In the genomic region with DNA sequence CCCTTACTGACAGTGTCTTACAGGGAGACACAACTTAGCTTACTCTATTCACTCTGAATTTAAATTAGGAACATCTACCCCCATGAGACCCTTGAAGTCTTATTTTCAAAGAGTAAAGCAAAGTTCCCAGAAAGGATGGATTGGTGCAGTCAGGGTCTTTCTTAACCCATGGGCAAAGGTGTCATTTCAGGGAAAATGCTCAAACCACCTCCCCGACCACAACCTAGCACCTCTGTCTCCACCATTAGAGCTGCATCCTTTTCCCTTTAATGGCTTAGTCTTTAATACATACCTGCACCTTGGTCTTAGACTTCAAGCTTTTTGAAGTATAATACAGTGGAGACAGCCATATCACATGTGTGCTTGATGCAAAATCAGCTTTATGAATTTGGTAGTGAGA, we compare ENCODE assay signal across 22 cellular contexts. TPM values are rescaled to one million over a fixed set of nuclear protein-coding genes. Genes with fewer than 3 reads are reported as not detected.
DNase-seq lines count a peak whose midpoint lies in the region; ATAC-seq and TF ChIP-seq lines count a peak whose summit lies in the region.
"Had no signal": no experiment of that assay in that cellular context is flagged by ENCODE, and none has a peak within 500 bp of the region (broad histone marks: within the 10 kb centered on the region; RNA-seq: fewer than 3 reads in every experiment).

No MANE protein-coding gene starts in this region.

- peaks cover 100% of the 10 kb centered on the region for H3K36me3 Mint-ChIP-seq in activated T-cell treated with anti-CD3 and anti-CD28 coated beads, Interleukin-2, amount 50 U/mL, for 24 hours (ENCODE audit: low read depth)
- H3K36me3 Mint-ChIP-seq in activated naive CD8-positive, alpha-beta T cell treated with anti-CD3 and anti-CD28 coated beads for 36 hours, result peaks cover 96% of the 10 kb centered on the region

- 56 to 79% (median 73%) methylated on average over 1 of the region's 1 CpG for WGBS in spleen, 5 donors

- DNase-seq in activated T-cell treated with anti-CD3 and anti-CD28 coated beads, Interleukin-2, amount 50 U/mL, for 24 hours, result no peak
- no peak for DNase-seq in activated T-cell treated with anti-CD3 and anti-CD28 coated beads, Interleukin-2, amount 50 U/mL, for 1 hour
- DNase-seq in activated naive CD8-positive, alpha-beta T cell treated with anti-CD3 and anti-CD28 coated beads for 36 hours, result no peak
- no peak for DNase-seq in spleen
- no peak for DNase-seq in GM13976 (ENCODE audit: low spot score)
- DNase-seq in PC-9, result no peak
- DNase-seq: DMS79, endodermal cell, H7, NCI-H526 treated with DMSO at 0.1 percent for 48 hours, ovary, right cardiac atrium, SW 1271, uterus had no signal

- H4K20me1 ChIP-seq in PC-9 (ENCODE audit: insufficient read depth), result no peaks in the 10 kb centered on the region

- in situ Hi-C loops in GM13976 (cut with MboI; ENCODE audit: low sequenced_read_pairs, unreplicated experiment), result no loop called here

- H3K4me1 Mint-ChIP-seq in activated T-cell treated with anti-CD3 and anti-CD28 coated beads, Interleukin-2, amount 50 U/mL, for 24 hours (ENCODE audit: low read depth), result peaks cover 78% of the 10 kb centered on the region
- peaks cover 68% of the 10 kb centered on the region for H3K4me1 Mint-ChIP-seq in activated naive CD8-positive, alpha-beta T cell treated with anti-CD3 and anti-CD28 coated beads for 36 hours

- H3K27ac ChIP-seq in KOPT-K1 (ENCODE audit: low read depth, low read length, poor library complexity, severe bottlenecking), result peak overlapping the region; percentile 98
- H3K27ac ChIP-seq in spleen, result peak overlapping the region in 7 of 8 donors; percentile 46 to 99 (median 82)
- no peak overlapping the region for H3K27ac ChIP-seq in PC-9
- H3K27ac ChIP-seq: ovary, suprapubic skin, uterus had no signal

- POLR2A ChIA-PET in PC-9 (lab: Charles Lee; ENCODE audit: unreplicated experiment), result no interaction called here

- no peak for TF ChIP-seq POLR2A in spleen (IDR thresholded peaks at IDR 0.05)

- intact Hi-C loops in spleen (cut with DNase I; ENCODE audit: low total_unique reads) (no loop called here), PC-9 (cut with micrococcal nuclease; ENCODE audit: unreplicated experiment) (no loop called here)

- H3F3A ChIP-seq in PC-9 (ENCODE audit: insufficient read depth, low read depth), result no peaks in the 10 kb centered on the region

- peak overlapping the region; percentile 97 for H3K27ac Mint-ChIP-seq in activated T-cell treated with anti-CD3 and anti-CD28 coated beads, Interleukin-2, amount 50 U/mL, for 24 hours
- H3K27ac Mint-ChIP-seq in activated naive CD8-positive, alpha-beta T cell treated with anti-CD3 and anti-CD28 coated beads for 36 hours, result peak overlapping the region; percentile 99
- H3K27ac Mint-ChIP-seq: endodermal cell, memory B cell had no signal

- H3K9me3 ChIP-seq in KOPT-K1 (ENCODE audit: insufficient read depth, low read length, poor library complexity, severe bottlenecking), result no peaks in the 10 kb centered on the region
- no peaks in the 10 kb centered on the region for H3K9me3 ChIP-seq in spleen
- H3K9me3 ChIP-seq in PC-9 (ENCODE audit: insufficient read depth, low read depth), result 0 out of 2 replicates have a peak, but pooled peaks cover under 1% of the 10 kb centered on the region
- H3K9me3 ChIP-seq: ovary, suprapubic skin, uterus had no signal

- H3K79me2 ChIP-seq in PC-9 (ENCODE audit: low read depth), result no peaks in the 10 kb centered on the region

- ATAC-seq in GM18858 (IDR thresholded peaks at IDR 0.05; ENCODE audit: unreplicated experiment), result no peak

- peaks cover 90% of the 10 kb centered on the region for H3K36me3 ChIP-seq in KOPT-K1 (ENCODE audit: insufficient read depth, low read length)
- H3K36me3 ChIP-seq in spleen, result peaks cover 0 to 74% (median 12%) of the 10 kb centered on the region in 6 donors
- H3K36me3 ChIP-seq in PC-9 (ENCODE audit: low read depth), result no peaks in the 10 kb centered on the region
- H3K36me3 ChIP-seq: ovary, suprapubic skin, uterus had no signal

- TF ChIP-seq CTCF in spleen (IDR thresholded peaks at IDR 0.05 in 8 of 11, conservative IDR thresholded peaks at IDR 0.05 in 3 of 11), result no peak
- no peak for TF ChIP-seq CTCF in GM13976 (IDR thresholded peaks at IDR 0.05; ENCODE audit: borderline replicate concordance, control extremely low read depth, extremely low read depth, insufficient read depth, missing control alignments)
- no peak for TF ChIP-seq CTCF in PC-9 (conservative IDR thresholded peaks at IDR 0.05)

- H3K27me3 Mint-ChIP-seq in activated T-cell treated with anti-CD3 and anti-CD28 coated beads, Interleukin-2, amount 50 U/mL, for 24 hours, result no peaks in the 10 kb centered on the region
- H3K27me3 Mint-ChIP-seq in activated naive CD8-positive, alpha-beta T cell treated with anti-CD3 and anti-CD28 coated beads for 36 hours, result no peaks in the 10 kb centered on the region

- H3K27me3 ChIP-seq in spleen (replicated peaks in 1 of 7), result peaks cover 0 to 11% (median 0%) of the 10 kb centered on the region in 7 donors
- peaks cover 58% of the 10 kb centered on the region for H3K27me3 ChIP-seq in PC-9 (ENCODE audit: insufficient read depth, low read depth)
- H3K27me3 ChIP-seq: ovary, suprapubic skin, uterus had no signal

- H3K4me1 ChIP-seq in spleen, result peaks cover 40 to 99% (median 86%) of the 10 kb centered on the region in 6 donors
- no peaks in the 10 kb centered on the region for H3K4me1 ChIP-seq in PC-9 (replicated peaks; ENCODE audit: insufficient read depth)

- no peak overlapping the region for H2AFZ ChIP-seq in PC-9

- H3K9me3 Mint-ChIP-seq in activated T-cell treated with anti-CD3 and anti-CD28 coated beads, Interleukin-2, amount 50 U/mL, for 24 hours, result peaks cover 5% of the 10 kb centered on the region
- H3K9me3 Mint-ChIP-seq in activated naive CD8-positive, alpha-beta T cell treated with anti-CD3 and anti-CD28 coated beads for 36 hours, result peaks cover 11% of the 10 kb centered on the region

- CTCF ChIA-PET in PC-9 (lab: Charles Lee), result no interaction called here

- H3K4me2 ChIP-seq in PC-9, result no peak overlapping the region

- BruUV-seq in PC-9 (replicated peaks; lab: Mats Ljungman, UMichigan), result no TSS peak

- no peaks in the 10 kb centered on the region for H3K9me2 ChIP-seq in PC-9 (ENCODE audit: insufficient read depth)

- peak overlapping the region in 5 of 8 donors; percentile 6 to 77 (median 59) for H3K4me3 ChIP-seq in spleen
- H3K4me3 ChIP-seq in PC-9, result no peak overlapping the region
- H3K4me3 ChIP-seq: ovary, suprapubic skin, uterus had no signal

- peak overlapping the region; percentile 95 for H3K4me3 Mint-ChIP-seq in activated T-cell treated with anti-CD3 and anti-CD28 coated beads, Interleukin-2, amount 50 U/mL, for 24 hours
- H3K4me3 Mint-ChIP-seq in activated naive CD8-positive, alpha-beta T cell treated with anti-CD3 and anti-CD28 coated beads for 36 hours, result peak overlapping the region; percentile 99
- H3K4me3 Mint-ChIP-seq: endodermal cell, memory B cell had no signal

RNA-seq across cellular contexts. Expression of a gene that starts 5.1 kb away (rescaled TPM):
- 100 to 1,000 TPM; 192 to 199 TPM for total RNA-seq in activated naive CD8-positive, alpha-beta T cell treated with anti-CD3 and anti-CD28 coated beads for 36 hours
- total RNA-seq in spleen (100 to 1,000 TPM; 186 to 272 (median 219) TPM), PC-9 (2021) (not detected in 2 replicates)
- polyA plus RNA-seq in spleen, result 10 to 100 TPM; 28.3 to 33.1 (median 29.3) TPM

RNA-seq across cellular contexts. Expression of a gene that starts 59.7 kb away (rescaled TPM):
- total RNA-seq in activated naive CD8-positive, alpha-beta T cell treated with anti-CD3 and anti-CD28 coated beads for 36 hours, result not detected
- total RNA-seq in spleen (not detected), PC-9 (2021) (not detected in 2 replicates)
- under 1 TPM in 1 of 3 donors, not detected in 2; 0.35 TPM for polyA plus RNA-seq in spleen
- total RNA-seq: activated CD8-positive, alpha-beta memory T cell treated with anti-CD3 and anti-CD28 coated beads for 36 hours; cerebellum; myocyte; ovary; Right ventricle myocardium inferior; suprapubic skin; uterus had no signal

Comparison
In these comparisons a context has a peak if more than half of its experiments do, and no peak if none do; other contexts are left out.
1. RNA of a gene that starts 5.1 kb away (total RNA-seq): 186 to 272 TPM in spleen and 192 to 199 TPM in activated naive CD8-positive, alpha-beta T cell treated with anti-CD3 and anti-CD28 coated beads for 36 hours; not detected in PC-9; every median in the first group is over 100 times any median in the second.